7 cellular contexts compared by ENCODE assay signal in the genomic region with DNA sequence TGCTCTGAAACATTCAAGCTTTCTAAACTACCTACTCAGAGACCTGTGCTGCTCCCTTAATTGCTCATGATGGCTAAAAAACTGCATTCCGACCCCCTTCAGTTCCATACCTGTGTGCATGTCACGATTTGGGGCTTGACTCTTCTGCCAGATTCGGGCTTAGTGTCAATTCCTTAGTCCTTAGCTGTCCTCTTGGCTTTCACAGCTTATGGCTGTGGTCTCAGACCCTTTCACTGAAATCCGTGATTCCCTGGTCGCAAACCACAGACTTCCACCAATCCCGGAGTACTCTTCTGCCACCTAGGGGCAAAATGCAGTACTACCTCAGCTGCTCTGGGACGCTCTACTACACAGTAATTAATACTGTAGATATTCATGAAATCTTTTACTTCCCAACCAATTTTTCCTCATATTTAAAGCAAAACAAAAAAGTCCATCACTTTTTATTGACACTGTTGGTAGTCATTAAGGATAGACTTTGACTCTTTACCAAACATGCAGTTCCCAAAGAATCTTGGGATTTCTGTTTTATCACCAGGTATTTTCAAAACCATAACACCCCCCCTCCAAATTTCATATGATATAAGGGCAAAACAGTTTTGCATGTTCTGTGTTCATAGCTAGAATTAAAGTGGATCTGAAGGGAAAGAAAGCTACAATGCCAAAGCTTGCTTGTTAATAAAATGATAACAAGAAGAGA.
DNase-seq lines count a peak whose midpoint lies in the region; ATAC-seq and TF ChIP-seq lines count a peak whose summit lies in the region.

No MANE protein-coding gene starts in this region.

- peak overlapping the region; percentile 24 for H3K4me3 ChIP-seq in HUES6 (ENCODE audit: low read depth, low read length)
- H3K4me3 ChIP-seq in astrocyte of the spinal cord (ENCODE audit: low read depth, low read length): no peak overlapping the region
- no peak overlapping the region for H3K4me3 ChIP-seq in iPS DF 6.9 (ENCODE audit: low read length)

- peak overlapping the region; percentile 25 for H3K9ac ChIP-seq in HUES6 (ENCODE audit: low read length)

- H3K9me3 ChIP-seq in HUES6 (ENCODE audit: control insufficient read depth, insufficient read depth, low read depth, low read length): no peaks in the 10 kb centered on the region
- H3K9me3 ChIP-seq in iPS DF 6.9 (ENCODE audit: control insufficient read depth, insufficient read depth, low read length): no peaks in the 10 kb centered on the region

- DNase-seq in GM03348 (ENCODE audit: low spot score) (peak; percentile 64), SHP77 (lab: John Stamatoyannopoulos, UW) (peak; percentile 76 to 77), astrocyte of the spinal cord (ENCODE audit: low read depth, low spot score) (peak; percentile 69), iPS DF 6.9 (ENCODE audit: low read depth, low spot score) (peak; percentile 64), smooth muscle cell of the brain vasculature (ENCODE audit: low read depth, low spot score) (peak; percentile 23)

- in situ Hi-C loops in astrocyte of the spinal cord (cut with HindIII; ENCODE audit: low sequenced_read_pairs): no loop called here

- no peaks in the 10 kb centered on the region for H3K36me3 ChIP-seq in HUES6 (ENCODE audit: control insufficient read depth, insufficient read depth, low read length)
- no peaks in the 10 kb centered on the region for H3K36me3 ChIP-seq in iPS DF 6.9 (ENCODE audit: control insufficient read depth, insufficient read depth, low read length)

- peak; percentile 91 for TF ChIP-seq CTCF in astrocyte of the spinal cord (IDR thresholded peaks at IDR 0.05; ENCODE audit: low read depth, low read length)

- H3K27ac ChIP-seq in HUES6 (ENCODE audit: low read depth, low read length): no peak overlapping the region
- no peak overlapping the region for H3K27ac ChIP-seq in iPS DF 6.9 (ENCODE audit: low read length)

- H3K4me1 ChIP-seq in HUES6 (ENCODE audit: control insufficient read depth, insufficient read depth, low read length): peaks cover 10% of the 10 kb centered on the region
- peaks cover 2% of the 10 kb centered on the region; the same call in 1 of the 2 replicates for H3K4me1 ChIP-seq in iPS DF 6.9 (ENCODE audit: control insufficient read depth, insufficient read depth, low read length)

- WGBS in iPS DF 6.9 (ENCODE audit: insufficient coverage, insufficient read length): no CpG with 5 or more reads among the region's 7 CpGs

- no peaks in the 10 kb centered on the region for H3K27me3 ChIP-seq in HUES6 (ENCODE audit: control insufficient read depth, insufficient read depth, low read length)
- no peaks in the 10 kb centered on the region for H3K27me3 ChIP-seq in iPS DF 6.9 (ENCODE audit: control insufficient read depth, insufficient read depth, low read length)

- peak; percentile 81 for ATAC-seq in GM21447 (IDR thresholded peaks at IDR 0.05; ENCODE audit: unreplicated experiment)

Comparison
In these comparisons a context has a peak if more than half of its experiments do, and no peak if none do; other contexts are left out.
1. DNase-seq: peak in every context shown above with its lines; median percentile 76 in SHP77; 69 in astrocyte of the spinal cord; 64 in GM03348; 64 in iPS DF 6.9; 23 in smooth muscle cell of the brain vasculature.